Comparison of ENCODE assay signal across 8 cellular contexts in the genomic region with DNA sequence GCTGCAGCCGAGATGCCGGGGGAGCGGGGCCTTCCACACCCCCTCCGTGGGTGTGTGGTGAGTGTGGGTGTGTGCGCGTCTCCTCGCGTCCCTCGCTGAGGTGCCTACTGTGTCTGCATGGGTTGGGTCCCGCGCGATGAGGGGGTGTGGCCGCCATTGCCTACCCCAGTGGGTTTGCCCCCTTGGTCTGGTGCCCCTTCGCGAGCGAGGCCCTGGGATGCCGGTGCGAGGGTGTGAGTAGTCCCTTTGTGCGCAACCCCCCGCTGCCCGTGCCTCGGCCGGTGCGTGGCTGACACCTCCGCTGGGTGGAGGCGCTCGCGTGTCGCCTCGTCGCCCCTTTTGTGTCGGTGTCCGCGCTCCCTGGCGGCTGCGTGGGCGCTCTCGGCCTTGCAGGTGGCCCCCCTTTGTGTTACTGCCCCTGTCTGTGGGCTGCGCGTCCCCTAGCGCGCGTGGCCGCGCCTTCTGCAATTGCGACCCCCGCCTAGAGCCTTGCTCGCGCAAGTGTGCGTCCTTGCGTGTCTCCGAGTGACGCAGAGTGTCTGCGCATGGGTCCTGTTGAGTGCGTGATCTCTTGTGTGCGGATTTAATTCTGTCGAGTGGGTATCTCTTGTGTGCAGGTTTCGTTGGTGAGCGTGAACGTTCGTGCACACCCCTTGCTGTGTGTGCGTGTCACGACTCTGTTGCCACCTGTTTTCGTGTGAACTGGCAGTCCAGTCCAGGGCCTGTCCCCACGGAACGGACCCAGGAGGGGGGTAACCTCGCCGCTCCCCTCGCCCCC. TPM values are rescaled to one million over a fixed set of nuclear protein-coding genes. Genes with fewer than 3 reads are reported as not detected.
DNase-seq lines count a peak whose midpoint lies in the region; ATAC-seq and TF ChIP-seq lines count a peak whose summit lies in the region.

No MANE protein-coding gene starts in this region.

- under 1% methylated on average over 69 of the region's 69 CpGs for WGBS in smooth muscle cell (ENCODE audit: low lambda C conversion rate)

- H3K79me2 ChIP-seq in smooth muscle cell (ENCODE audit: low read depth), result peaks cover 67% of the 10 kb centered on the region

- peak overlapping the region; percentile 96 to 99 (median 98) for H3K4me3 Mint-ChIP-seq in brain

- ATAC-seq in GM21447 (IDR thresholded peaks at IDR 0.05; ENCODE audit: unreplicated experiment) (peak; percentile 27), GM18520 (IDR thresholded peaks at IDR 0.05; ENCODE audit: unreplicated experiment) (no peak)

- H3K9me3 Mint-ChIP-seq in brain, result peaks cover 9 to 26% (median 20%) of the 10 kb centered on the region in 5 experiments

- H2AFZ ChIP-seq in smooth muscle cell (ENCODE audit: low read depth), result no peak overlapping the region

- peak overlapping the region; percentile 95 for H3K4me2 ChIP-seq in smooth muscle cell

- peaks cover 10% of the 10 kb centered on the region for H3K4me1 ChIP-seq in HUES6 (ENCODE audit: control insufficient read depth, insufficient read depth, low read length)
- H3K4me1 ChIP-seq in smooth muscle cell (ENCODE audit: low read depth), result peaks cover 17% of the 10 kb centered on the region

- peaks cover 49% of the 10 kb centered on the region for H3K36me3 Mint-ChIP-seq in brain

- no peaks in the 10 kb centered on the region for H3K9me3 ChIP-seq in HUES6 (ENCODE audit: control insufficient read depth, insufficient read depth, low read depth, low read length)
- H3K9me3 ChIP-seq in smooth muscle cell (replicated peaks; ENCODE audit: low read depth), result no peaks in the 10 kb centered on the region

- peaks cover 49% of the 10 kb centered on the region for H4K20me1 ChIP-seq in smooth muscle cell (ENCODE audit: low read depth)

- H3K27me3 Mint-ChIP-seq in brain, result peaks cover 12% of the 10 kb centered on the region

- peaks cover 60% of the 10 kb centered on the region for H3K4me1 Mint-ChIP-seq in brain

- DNase-seq in DMS79 treated with DMSO at 0.1 percent for 48 hours (lab: John Stamatoyannopoulos, UW) (peak; percentile 47), T1000 (lab: John Stamatoyannopoulos, UW) (peak; percentile 38), iPS-NIHi11 (ENCODE audit: low spot score) (peak; percentile 11), smooth muscle cell (lab: John Stamatoyannopoulos, UW; ENCODE audit: unreplicated experiment) (peak; percentile 58)

- peak in 1 of 2 experiments; percentile 10 for TF ChIP-seq CTCF in brain (conservative IDR thresholded peaks at IDR 0.05)
- TF ChIP-seq CTCF in smooth muscle cell (IDR thresholded peaks at IDR 0.05; ENCODE audit: borderline replicate concordance, insufficient read depth, poor library complexity, severe bottlenecking), result no peak

- H3K36me3 ChIP-seq in HUES6 (ENCODE audit: control insufficient read depth, insufficient read depth, low read length) (peaks cover 5% of the 10 kb centered on the region; the same call in 1 of the 2 replicates), smooth muscle cell (ENCODE audit: low read depth) (no peaks in the 10 kb centered on the region)

- H3K27ac Mint-ChIP-seq in brain, result peak overlapping the region; percentile 99 to 100 (median 99)

- H3K27me3 ChIP-seq in HUES6 (ENCODE audit: control insufficient read depth, insufficient read depth, low read length) (peaks cover 22% of the 10 kb centered on the region), smooth muscle cell (ENCODE audit: low read depth) (no peaks in the 10 kb centered on the region)

- H3K27ac ChIP-seq in HUES6 (ENCODE audit: low read depth, low read length) (no peak overlapping the region), smooth muscle cell (ENCODE audit: low read depth) (peak overlapping the region; percentile 96)

- H3K4me3 ChIP-seq in HUES6 (ENCODE audit: low read depth, low read length) (peak overlapping the region; percentile 81), smooth muscle cell (peak overlapping the region; percentile 68)

- H3F3A ChIP-seq in smooth muscle cell (ENCODE audit: low read depth), result no peaks in the 10 kb centered on the region

- H3K9ac ChIP-seq in HUES6 (ENCODE audit: low read length) (peak overlapping the region; percentile 87), smooth muscle cell (ENCODE audit: low read depth) (peak overlapping the region; percentile 96)

RNA-seq across cellular contexts. Expression of a gene that starts 0.6 kb away (rescaled TPM):
- polyA plus RNA-seq in brain (ENCODE audit: insufficient read depth, low read depth, low replicate concordance) (66.3 TPM), smooth muscle cell (177 and 193 TPM in 2 replicates)
- total RNA-seq in smooth muscle cell, result 224 and 331 TPM in 2 replicates

RNA-seq across cellular contexts. Expression of a gene that starts 0.7 kb away (rescaled TPM):
- polyA plus RNA-seq in brain (ENCODE audit: insufficient read depth, low read depth, low replicate concordance) (63.1 TPM), smooth muscle cell (17.6 and 19.3 TPM in 2 replicates)
- 13.8 and 15.4 TPM in 2 replicates for total RNA-seq in smooth muscle cell
